ENCODE assay signal across 8 cellular contexts in genomic region chr1:16215882-16216753, GRCh38. TPM values are rescaled to one million over a fixed set of nuclear protein-coding genes. Genes with fewer than 3 reads are reported as not detected.
DNase-seq lines count a peak whose midpoint lies in the region; ATAC-seq and TF ChIP-seq lines count a peak whose summit lies in the region.

No MANE protein-coding gene starts in this region.

- DNase-seq in DMS 273 (lab: John Stamatoyannopoulos, UW; ENCODE audit: unreplicated experiment) (peak; percentile 91), HuH-7.5 (ENCODE audit: low spot score) (peak; percentile 59), SK-N-SH (peak; percentile 92), amniotic stem cell (lab: John Stamatoyannopoulos, UW) (peak; percentile 51), cardiac septum (ENCODE audit: low spot score) (peak; percentile 86), osteocyte (ENCODE audit: extremely low spot score, unreplicated experiment) (no peak), aorta (peak; percentile 93 to 94), epidermal melanocyte (ENCODE audit: insufficient read length, low spot score) (no peak)

- POLR2A ChIA-PET in SK-N-SH (lab: Yijun Ruan, JAX): interaction anchor here (1.0 to 1.8 kb wide), 5 partner anchors 9 to 32 kb away, joined by 3 to 12 read pairs (median 4); partner anchors contain the start of gene CPLANE2

- H3K27ac ChIP-seq in SK-N-SH (ENCODE audit: low read depth in 2 of 2, low read length in 1 of 2) (peak overlapping the region; percentile 33 to 84; a peak in 3 of 4 replicates), aorta (ENCODE audit: low read depth in 1 of 2, low read length in 2 of 2) (no peak overlapping the region)

- peak overlapping the region; percentile 57 to 65 for H3K4me3 ChIP-seq in SK-N-SH (ENCODE audit: low read depth in 2 of 2, low read length in 1 of 2)
- no peak overlapping the region for H3K4me3 ChIP-seq in aorta (ENCODE audit: low read length in 2 of 2)

- TF ChIP-seq RAD21 in SK-N-SH (IDR thresholded peaks at IDR 0.05; ENCODE audit: low read length): no peak

- TF ChIP-seq EP300 in SK-N-SH (IDR thresholded peaks at IDR 0.05; ENCODE audit: borderline replicate concordance in 1 of 2, low read depth in 1 of 2, low read length in 1 of 2): no peak

- peak overlapping the region; percentile 79 for H3K4me3 Mint-ChIP-seq in osteocyte (ENCODE audit: unreplicated experiment)

- H3K36me3 ChIP-seq in SK-N-SH (replicated peaks in 1 of 2; ENCODE audit: control insufficient read depth in 1 of 2, insufficient read depth in 2 of 2, low read length in 1 of 2): no peaks in the 10 kb centered on the region
- no peaks in the 10 kb centered on the region for H3K36me3 ChIP-seq in aorta (ENCODE audit: control insufficient read depth in 1 of 2, insufficient read depth in 2 of 2, low read length in 1 of 2)

- peaks cover 4% of the 10 kb centered on the region for H3F3A ChIP-seq in SK-N-SH (replicated peaks; ENCODE audit: insufficient read depth)

- no peak for TF ChIP-seq CTCF in SK-N-SH (IDR thresholded peaks at IDR 0.05)
- TF ChIP-seq CTCF in osteocyte (IDR thresholded peaks at IDR 0.05): no peak

- peak overlapping the region; percentile 84 for H3K4me2 ChIP-seq in SK-N-SH

- WGBS in SK-N-SH (ENCODE audit: low lambda C conversion rate): 22% methylated on average over 26 of the region's 33 CpGs
- WGBS in aorta, 2 donors: 9 to 13% methylated on average over 33 of the region's 33 CpGs

- H3K9me3 Mint-ChIP-seq in osteocyte (ENCODE audit: unreplicated experiment): no peaks in the 10 kb centered on the region

- H3K36me3 Mint-ChIP-seq in osteocyte (ENCODE audit: unreplicated experiment): no peaks in the 10 kb centered on the region

- H4K20me1 ChIP-seq in SK-N-SH (ENCODE audit: insufficient read depth): no peaks in the 10 kb centered on the region

- CTCF ChIA-PET in SK-N-SH (lab: Yijun Ruan, JAX): interaction anchor here (1.0 to 3.3 kb wide), 5 partner anchors 22 to 137 kb away, joined by 4 to 12 read pairs (median 6); partner anchors contain the start of gene CPLANE2

- H3K9me3 ChIP-seq in SK-N-SH (no peaks in the 10 kb centered on the region), aorta (ENCODE audit: control insufficient read depth, low read length) (no peaks in the 10 kb centered on the region)

- peak overlapping the region; percentile 89 for H2AFZ ChIP-seq in SK-N-SH (ENCODE audit: low read depth)

- H3K4me1 ChIP-seq in SK-N-SH (ENCODE audit: control insufficient read depth in 1 of 2, insufficient read depth in 2 of 2, low read depth in 1 of 2, low read length in 1 of 2) (peaks cover 0 to 24% of the 10 kb centered on the region in 2 experiments; a peak in 2 of 4 replicates), aorta (ENCODE audit: control insufficient read depth in 1 of 2, insufficient read depth in 2 of 2, low read length in 2 of 2) (no peaks in the 10 kb centered on the region)

- no peak overlapping the region for H3K27ac Mint-ChIP-seq in osteocyte (ENCODE audit: unreplicated experiment)

- H3K9ac ChIP-seq in SK-N-SH: peak overlapping the region; percentile 45; the same call in 1 of the 2 replicates

- H3K27me3 Mint-ChIP-seq in osteocyte (ENCODE audit: unreplicated experiment): peaks cover under 1% of the 10 kb centered on the region

- peak; percentile 63 for ATAC-seq in aorta (ENCODE audit: low FRiP score)

- no peaks in the 10 kb centered on the region for H3K9me2 ChIP-seq in SK-N-SH

- H3K27me3 ChIP-seq in SK-N-SH (ENCODE audit: insufficient read depth) (no peaks in the 10 kb centered on the region), aorta (ENCODE audit: control insufficient read depth in 1 of 2, insufficient read depth in 2 of 2, low read length in 1 of 2) (no peaks in the 10 kb centered on the region)

- H3K4me1 Mint-ChIP-seq in osteocyte (ENCODE audit: unreplicated experiment): peaks cover 20% of the 10 kb centered on the region

- H3K79me2 ChIP-seq in SK-N-SH (ENCODE audit: insufficient read depth): no peaks in the 10 kb centered on the region

- intact Hi-C loops in cardiac septum (cut with DNase I) (no loop called here), aorta (cut with DNase I) (no loop called here)

TF ChIP-seq in SK-N-SH, 30 proteins besides CTCF, POLR2A, EP300 and RAD21:
- TF ChIP-seq EZH2phosphoT487 (IDR thresholded peaks at IDR 0.05; ENCODE audit: borderline replicate concordance, low read depth) (no peak), SIN3A (IDR thresholded peaks at IDR 0.05; ENCODE audit: borderline replicate concordance, low read depth, low read length) (no peak), NFIC (IDR thresholded peaks at IDR 0.05; ENCODE audit: borderline replicate concordance) (no peak), PBX3 (IDR thresholded peaks at IDR 0.05) (peak; percentile 46), POLR2AphosphoS5 (IDR thresholded peaks at IDR 0.05; ENCODE audit: low read depth, low read length) (no peak)

RNA-seq across cellular contexts. Expression of gene ARHGEF19, which starts 3.7 kb away (rescaled TPM):
- polyA plus RNA-seq in SK-N-SH (2012; rRNA removed) (11.5 and 11.8 TPM in 2 replicates), aorta (10 to 100 TPM in 1 of 2 donors, 1 to 10 TPM in 1; 3.3 to 19.7 TPM)
- polyA plus RNA-seq in SK-N-SH (2012; cell fraction: cytosol; rRNA removed): 3.7 and 6.1 TPM in 2 replicates
- polyA plus RNA-seq in SK-N-SH (2012; cell fraction: nucleus; rRNA removed): 29.3 and 39.8 TPM in 2 replicates
- total RNA-seq in cardiac septum (1.3 TPM), osteocyte (8.5 and 9.5 TPM in 2 replicates), aorta (1 to 10 TPM; 7.1 to 8.6 TPM)

RNA-seq across cellular contexts. Expression of gene CPLANE2, which starts 20.9 kb away (rescaled TPM):
- polyA plus RNA-seq in SK-N-SH (2012; rRNA removed) (6.5 and 8.6 TPM in 2 replicates), aorta (1 to 10 TPM; 1.9 to 3.2 TPM)
- polyA plus RNA-seq in SK-N-SH (2012; cell fraction: cytosol; rRNA removed): 2.9 and 5.8 TPM in 2 replicates
- polyA plus RNA-seq in SK-N-SH (2012; cell fraction: nucleus; rRNA removed): 11.7 and 12.6 TPM in 2 replicates
- total RNA-seq in cardiac septum (10.6 TPM), osteocyte (10.3 and 11.8 TPM in 2 replicates), aorta (1 to 10 TPM; 2.6 to 6.4 TPM)

Comparison
In these comparisons a context has a peak if more than half of its experiments do, and no peak if none do; other contexts are left out.
1. DNase-seq: peak in DMS 273 (single experiment), HuH-7.5 (single experiment), SK-N-SH (single experiment), amniotic stem cell (single experiment), cardiac septum (single experiment) and aorta (2 of 2); none in osteocyte (single experiment) and epidermal melanocyte (single experiment).
2. H3K27ac ChIP-seq: peak in SK-N-SH (2 of 2); none in aorta (0 of 2).
3. H3K4me3 ChIP-seq: peak in SK-N-SH (2 of 2); none in aorta (0 of 2).